In genomic region chr9:41123396-41123795, GRCh38 we compare ENCODE assay signal across 6 cellular contexts. TPM values are rescaled to one million over a fixed set of nuclear protein-coding genes. Genes with fewer than 3 reads are reported as not detected.
"Had no signal": no experiment of that assay in that cellular context is flagged by ENCODE, and none has a peak within 500 bp of the region (broad histone marks: within the 10 kb centered on the region; RNA-seq: fewer than 3 reads in every experiment).

No MANE protein-coding gene starts in this region.

RNA-seq across cellular contexts. Expression of gene FOXD4L6, which starts 5.1 kb away (rescaled TPM):
- total RNA-seq: HT-29, K562, M059J, SK-MEL-5 had no signal
- polyA plus RNA-seq: IgD-negative memory B cell, K562, SK-N-SH had no signal
